17 cellular contexts compared by ENCODE assay signal in genomic region chr11:10460611-10461275, GRCh38. TPM values are rescaled to one million over a fixed set of nuclear protein-coding genes. Genes with fewer than 3 reads are reported as not detected.
A peak's percentile ranks its signal among the peaks of the same experiment; 100 is the strongest.
DNase-seq lines count a peak whose midpoint lies in the region; ATAC-seq, FAIRE-seq and TF ChIP-seq lines count a peak whose summit lies in the region.
"Had no signal": no experiment of that assay in that cellular context is flagged by ENCODE, and none has a peak within 500 bp of the region (broad histone marks: within the 10 kb centered on the region; RNA-seq: fewer than 3 reads in every experiment).

No MANE protein-coding gene starts in this region.

- TF ChIP-seq CTCF in upper lobe of left lung (IDR thresholded peaks at IDR 0.05) (no peak), HFFc6 (IDR thresholded peaks at IDR 0.05) (no peak)

- peak overlapping the region; percentile 4 for H3K27ac Mint-ChIP-seq in activated naive CD8-positive, alpha-beta T cell treated with anti-CD3 and anti-CD28 coated beads, Interleukin-2, amount 50 U/mL, for 24 hours
- H3K27ac Mint-ChIP-seq in activated CD4-positive, alpha-beta memory T cell treated with anti-CD3 and anti-CD28 coated beads for 36 hours: no peak overlapping the region
- H3K27ac Mint-ChIP-seq in HFFc6: no peak overlapping the region

- POLR2A ChIA-PET in activated CD4-positive, alpha-beta memory T cell treated with anti-CD3 and anti-CD28 coated beads for 36 hours (lab: Charles Lee): interaction anchor here (0.8 kb wide), 1 partner anchor 9 kb away, joined by 5 read pairs; no protein-coding TSS in a partner anchor

- CTCF ChIA-PET in activated CD4-positive, alpha-beta memory T cell treated with anti-CD3 and anti-CD28 coated beads for 36 hours (lab: Charles Lee): interaction anchor here (1.1 to 1.7 kb wide), 3 partner anchors 9 to 80 kb away, joined by 3 to 7 read pairs (median 5); partner anchors contain the start of gene RNF141

- H3K4me1 ChIP-seq in BLaER1 treated with 17β-estradiol and CSF1 and Interleukin-3, amounts not matched to agents 10 nM and 100 nM: peaks cover 55 to 63% (median 56%) of the 10 kb centered on the region in 10 experiments
- H3K4me1 ChIP-seq in upper lobe of left lung: peaks cover 5 to 21% (median 11%) of the 10 kb centered on the region in 4 donors
- H3K4me1 ChIP-seq in Karpas-422 (ENCODE audit: low read length): peaks cover 47% of the 10 kb centered on the region

- H3K36me3 ChIP-seq in BLaER1 treated with 17β-estradiol and CSF1 and Interleukin-3, amounts not matched to agents 10 nM and 100 nM: peaks cover 39 to 76% (median 49%) of the 10 kb centered on the region in 11 experiments
- H3K36me3 ChIP-seq in upper lobe of left lung (peaks cover 0 to 30% (median 13%) of the 10 kb centered on the region in 4 donors), Karpas-422 (ENCODE audit: insufficient read depth, low read length) (peaks cover 8% of the 10 kb centered on the region; the same call in 1 of the 2 replicates)

- peak overlapping the region; percentile 60 to 93 (median 74) for H3K4me2 ChIP-seq in BLaER1 treated with 17β-estradiol and CSF1 and Interleukin-3, amounts not matched to agents 10 nM and 100 nM
- no peak overlapping the region for H3K4me2 ChIP-seq in Karpas-422 (ENCODE audit: low read depth, low read length, poor library complexity, severe bottlenecking)
- H3K4me2 ChIP-seq: smooth muscle cell had no signal

- no peaks in the 10 kb centered on the region for H3K9me2 ChIP-seq in Karpas-422 (replicated peaks; ENCODE audit: insufficient read depth, low read length)

- H4K20me1 ChIP-seq in BLaER1 treated with 17β-estradiol and CSF1 and Interleukin-3, amounts not matched to agents 10 nM and 100 nM: peaks cover 0 to 95% (median 0%) of the 10 kb centered on the region in 11 experiments; a peak in 8 of 22 replicates
- no peaks in the 10 kb centered on the region for H4K20me1 ChIP-seq in Karpas-422 (ENCODE audit: insufficient read depth, low read depth, low read length)

- H3K79me2 ChIP-seq in Karpas-422 (ENCODE audit: low read length): no peaks in the 10 kb centered on the region

- ATAC-seq in HG03066 (IDR thresholded peaks at IDR 0.05; ENCODE audit: low read depth, unreplicated experiment) (peak; percentile 29), upper lobe of left lung (ENCODE audit: low FRiP score in 2 of 2) (no peak)
- ATAC-seq in activated naive CD8-positive, alpha-beta T cell treated with anti-CD3 and anti-CD28 coated beads, Interleukin-2, amount 50 U/mL, for 24 hours: no peak
- ATAC-seq: foreskin keratinocyte had no signal

- no peaks in the 10 kb centered on the region for H3K27me3 ChIP-seq in BLaER1 treated with 17β-estradiol and CSF1 and Interleukin-3, amounts not matched to agents 10 nM and 100 nM
- H3K27me3 ChIP-seq in upper lobe of left lung: no peaks in the 10 kb centered on the region
- no peaks in the 10 kb centered on the region for H3K27me3 ChIP-seq in Karpas-422 (ENCODE audit: low read length)
- H3K27me3 ChIP-seq: foreskin keratinocyte had no signal

- peaks cover 46% of the 10 kb centered on the region for H3K4me1 Mint-ChIP-seq in activated naive CD8-positive, alpha-beta T cell treated with anti-CD3 and anti-CD28 coated beads, Interleukin-2, amount 50 U/mL, for 24 hours
- H3K4me1 Mint-ChIP-seq in activated CD4-positive, alpha-beta memory T cell treated with anti-CD3 and anti-CD28 coated beads for 36 hours (ENCODE audit: low read depth): peaks cover 41% of the 10 kb centered on the region
- peaks cover 26% of the 10 kb centered on the region for H3K4me1 Mint-ChIP-seq in HFFc6 (ENCODE audit: low read depth)

- intact Hi-C loops in activated CD4-positive, alpha-beta memory T cell treated with anti-CD3 and anti-CD28 coated beads for 36 hours (cut with micrococcal nuclease): no loop called here

- H3K9me3 Mint-ChIP-seq in activated naive CD8-positive, alpha-beta T cell treated with anti-CD3 and anti-CD28 coated beads, Interleukin-2, amount 50 U/mL, for 24 hours: no peaks in the 10 kb centered on the region
- no peaks in the 10 kb centered on the region for H3K9me3 Mint-ChIP-seq in activated CD4-positive, alpha-beta memory T cell treated with anti-CD3 and anti-CD28 coated beads for 36 hours
- no peaks in the 10 kb centered on the region for H3K9me3 Mint-ChIP-seq in HFFc6

- peak overlapping the region in 3 of 11 experiments; percentile 1 to 34 (median 9); a peak in 3 of 22 replicates for H3K9ac ChIP-seq in BLaER1 treated with 17β-estradiol and CSF1 and Interleukin-3, amounts not matched to agents 10 nM and 100 nM
- H3K9ac ChIP-seq in Karpas-422 (ENCODE audit: low read length): no peak overlapping the region

- no peak overlapping the region for H3K4me3 ChIP-seq in BLaER1 treated with 17β-estradiol and CSF1 and Interleukin-3, amounts not matched to agents 10 nM and 100 nM
- H3K4me3 ChIP-seq in upper lobe of left lung (no peak overlapping the region), Karpas-422 (ENCODE audit: low read length) (no peak overlapping the region)
- H3K4me3 ChIP-seq: coronary artery, SK-N-MC, smooth muscle cell had no signal

- DNase-seq in GM18507 (ENCODE audit: extremely low spot score, insufficient read length, low read depth): no peak
- no peak for DNase-seq in activated naive CD8-positive, alpha-beta T cell treated with anti-CD3 and anti-CD28 coated beads, Interleukin-2, amount 50 U/mL, for 24 hours
- DNase-seq in upper lobe of left lung: no peak
- DNase-seq in activated CD4-positive, alpha-beta memory T cell treated with anti-CD3 and anti-CD28 coated beads for 36 hours: no peak
- DNase-seq in Karpas-422: no peak
- no peak for DNase-seq in HFFc6
- DNase-seq: activated CD4-positive, alpha-beta T cell treated with anti-CD3 and anti-CD28 coated beads, Interleukin-2, amount 50 U/mL, for 4 hours; AML-193; foreskin keratinocyte; NCI-H1105; NCI-H774; occipital lobe had no signal

- TF ChIP-seq POLR2A in upper lobe of left lung (IDR thresholded peaks at IDR 0.05): no peak

- peak overlapping the region in 4 of 11 experiments; percentile 6 to 46 (median 28); a peak in 5 of 22 replicates for H3K27ac ChIP-seq in BLaER1 treated with 17β-estradiol and CSF1 and Interleukin-3, amounts not matched to agents 10 nM and 100 nM
- H3K27ac ChIP-seq in upper lobe of left lung (no peak overlapping the region), Karpas-422 (ENCODE audit: low read length) (no peak overlapping the region)
- H3K27ac ChIP-seq: coronary artery, foreskin keratinocyte, SK-N-MC had no signal

- H3K9me3 ChIP-seq in BLaER1 treated with 17β-estradiol and CSF1 and Interleukin-3, amounts not matched to agents 10 nM and 100 nM (replicated peaks in 1 of 11): peaks cover 0 to 34% (median 11%) of the 10 kb centered on the region in 11 experiments; a peak in 15 of 22 replicates
- no peaks in the 10 kb centered on the region for H3K9me3 ChIP-seq in upper lobe of left lung
- H3K9me3 ChIP-seq in Karpas-422 (ENCODE audit: low read length): no peaks in the 10 kb centered on the region

- H3K36me3 Mint-ChIP-seq in activated naive CD8-positive, alpha-beta T cell treated with anti-CD3 and anti-CD28 coated beads, Interleukin-2, amount 50 U/mL, for 24 hours (ENCODE audit: low read depth): peaks cover 43% of the 10 kb centered on the region
- peaks cover 24% of the 10 kb centered on the region for H3K36me3 Mint-ChIP-seq in activated CD4-positive, alpha-beta memory T cell treated with anti-CD3 and anti-CD28 coated beads for 36 hours
- H3K36me3 Mint-ChIP-seq in HFFc6 (ENCODE audit: low read depth): peaks cover 34% of the 10 kb centered on the region

- 79 to 81% methylated on average over 5 of the region's 5 CpGs for WGBS in upper lobe of left lung, 2 donors

- H3K4me3 Mint-ChIP-seq in activated naive CD8-positive, alpha-beta T cell treated with anti-CD3 and anti-CD28 coated beads, Interleukin-2, amount 50 U/mL, for 24 hours: no peak overlapping the region
- H3K4me3 Mint-ChIP-seq in activated CD4-positive, alpha-beta memory T cell treated with anti-CD3 and anti-CD28 coated beads for 36 hours: no peak overlapping the region
- no peak overlapping the region for H3K4me3 Mint-ChIP-seq in HFFc6

- H2AFZ ChIP-seq in Karpas-422 (ENCODE audit: low read length): no peak overlapping the region

- TF ChIP-seq EP300 in upper lobe of left lung (IDR thresholded peaks at IDR 0.05): no peak

- no peaks in the 10 kb centered on the region for H3K27me3 Mint-ChIP-seq in activated naive CD8-positive, alpha-beta T cell treated with anti-CD3 and anti-CD28 coated beads, Interleukin-2, amount 50 U/mL, for 24 hours
- H3K27me3 Mint-ChIP-seq in activated CD4-positive, alpha-beta memory T cell treated with anti-CD3 and anti-CD28 coated beads for 36 hours: no peaks in the 10 kb centered on the region
- no peaks in the 10 kb centered on the region; the same call in 1 of the 2 replicates for H3K27me3 Mint-ChIP-seq in HFFc6 (ENCODE audit: insufficient read depth)

- peak; percentile 78 for FAIRE-seq in GM18507 (lab: Jason Lieb, UNC)

RNA-seq across cellular contexts. Expression of gene AMPD3, which starts 5.7 kb away (rescaled TPM):
- total RNA-seq in upper lobe of left lung: 10 to 100 TPM in 2 of 6 donors, 1 to 10 TPM in 4; 5.4 to 49.2 (median 9.3) TPM
- 10 to 100 TPM; 25.5 to 25.7 TPM for total RNA-seq in activated CD4-positive, alpha-beta memory T cell treated with anti-CD3 and anti-CD28 coated beads for 36 hours
- 7.5 and 12.5 TPM in 2 replicates for total RNA-seq in Karpas-422 (2014; rRNA removed; shearing (Covaris generic); ENCODE audit: low replicate concordance)
- total RNA-seq in HFFc6 (2021; fragmentation: NEBNext Ultra II Directional; extraction: Animal tissue kit (Norgen Biotek cat#: 25700)): 10 to 100 TPM in 3 of 6 experiments, 1 to 10 TPM in 3; 9.6 to 10.6 (median 10.0) TPM
